16 cellular contexts compared by ENCODE assay signal in the genomic region with DNA sequence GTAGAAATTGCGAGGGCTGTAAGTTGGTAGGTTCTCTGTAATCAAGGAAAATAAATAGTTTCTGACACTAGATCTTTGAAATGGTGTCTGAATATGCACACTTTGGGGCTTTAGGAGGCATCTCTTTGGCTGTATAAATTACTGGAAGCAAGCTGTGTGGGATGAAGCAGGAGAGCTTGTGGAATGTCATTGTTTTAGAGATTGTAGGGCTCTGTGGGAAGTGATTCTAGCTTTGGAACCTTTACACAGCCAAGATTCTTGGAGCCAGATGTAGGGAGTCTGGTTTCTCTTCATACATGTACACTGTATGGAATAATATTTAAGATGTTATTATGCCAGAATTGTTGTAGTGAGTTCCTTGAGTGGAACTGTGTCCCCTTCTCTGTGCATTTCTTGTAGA.
DNase-seq lines count a peak whose midpoint lies in the region; FAIRE-seq and TF ChIP-seq lines count a peak whose summit lies in the region.
"Had no signal": no experiment of that assay in that cellular context is flagged by ENCODE, and none has a peak within 500 bp of the region (broad histone marks: within the 10 kb centered on the region; RNA-seq: fewer than 3 reads in every experiment).

No MANE protein-coding gene starts in this region.

- no peak for FAIRE-seq in D721Med (lab: Jason Lieb, UNC)
- FAIRE-seq: GM12891 had no signal

- no peak overlapping the region for H3K4me3 ChIP-seq in mammary epithelial cell (replicated peaks in 1 of 3; ENCODE audit: insufficient read depth in 1 of 3, low read depth in 2 of 3, low read length in 3 of 3)
- H3K4me3 ChIP-seq: BLaER1 treated with 17β-estradiol and CSF1 and Interleukin-3, amounts not matched to agents 10 nM and 100 nM had no signal

- H3K9ac ChIP-seq in mammary epithelial cell (ENCODE audit: insufficient read depth, low read length), result no peak overlapping the region
- H3K9ac ChIP-seq: BLaER1 treated with 17β-estradiol and CSF1 and Interleukin-3, amounts not matched to agents 10 nM and 100 nM had no signal

- H3K79me2 ChIP-seq in mammary epithelial cell (ENCODE audit: insufficient read depth, low read length), result no peaks in the 10 kb centered on the region

- H3K4me1 Mint-ChIP-seq in MCF 10A (ENCODE audit: insufficient read depth, unreplicated experiment) (peaks cover 17% of the 10 kb centered on the region), endothelial cell (ENCODE audit: unreplicated experiment) (peaks cover 9% of the 10 kb centered on the region), nephron progenitor cell (no peaks in the 10 kb centered on the region)
- H3K4me1 Mint-ChIP-seq: CD4-positive, CD25-positive, alpha-beta regulatory T cell; IgD-negative memory B cell had no signal

- H3K9me3 Mint-ChIP-seq in MCF 10A (ENCODE audit: unreplicated experiment) (no peaks in the 10 kb centered on the region), endothelial cell (ENCODE audit: unreplicated experiment) (no peaks in the 10 kb centered on the region), nephron progenitor cell (peaks cover 38% of the 10 kb centered on the region)

- H3K27ac Mint-ChIP-seq in MCF 10A (ENCODE audit: low read depth, unreplicated experiment) (peak overlapping the region; percentile 88), endothelial cell (ENCODE audit: unreplicated experiment) (peak overlapping the region; percentile 68), nephron progenitor cell (peak overlapping the region; percentile 48)

- H3K4me3 Mint-ChIP-seq in MCF 10A (ENCODE audit: unreplicated experiment), result no peak overlapping the region
- H3K4me3 Mint-ChIP-seq in endothelial cell (ENCODE audit: unreplicated experiment), result no peak overlapping the region
- no peak overlapping the region for H3K4me3 Mint-ChIP-seq in nephron progenitor cell
- H3K4me3 Mint-ChIP-seq: CD4-positive, CD25-positive, alpha-beta regulatory T cell; H9; IgD-negative memory B cell had no signal

- no peak for TF ChIP-seq CTCF in MCF 10A (IDR thresholded peaks at IDR 0.05; ENCODE audit: unreplicated experiment)
- TF ChIP-seq CTCF in mammary epithelial cell (conservative IDR thresholded peaks at IDR 0.05 in 1 of 2, IDR thresholded peaks at IDR 0.05 in 1 of 2; ENCODE audit: extremely low read depth in 1 of 2, insufficient read depth in 1 of 2, low read depth in 1 of 2, low read length in 2 of 2), result no peak
- no peak for TF ChIP-seq CTCF in endothelial cell (IDR thresholded peaks at IDR 0.05; ENCODE audit: unreplicated experiment)
- TF ChIP-seq CTCF in nephron progenitor cell (IDR thresholded peaks at IDR 0.05), result no peak
- no peak for TF ChIP-seq CTCF in D721Med (IDR thresholded peaks at IDR 0.05; ENCODE audit: insufficient read depth, missing control alignments)

- H3K27me3 Mint-ChIP-seq in MCF 10A (ENCODE audit: insufficient read depth, unreplicated experiment), result no peaks in the 10 kb centered on the region
- H3K27me3 Mint-ChIP-seq in endothelial cell (ENCODE audit: unreplicated experiment), result peaks cover 2% of the 10 kb centered on the region
- no peaks in the 10 kb centered on the region for H3K27me3 Mint-ChIP-seq in nephron progenitor cell (ENCODE audit: low read depth, poor library complexity)
- H3K27me3 Mint-ChIP-seq: IgD-negative memory B cell had no signal

- CTCF ChIA-PET in MCF 10A (lab: Yijun Ruan, JAX), result interaction anchor here (0.5 to 1.2 kb wide), 3 partner anchors 8 to 1934 kb away, joined by 3 to 6 read pairs (median 4); no protein-coding TSS in a partner anchor
- CTCF ChIA-PET in mammary epithelial cell (lab: Charles Lee; ENCODE audit: low non-redundant PET), result no interaction called here

- POLR2A ChIA-PET in MCF 10A (lab: Yijun Ruan, JAX), result no interaction called here

- 92% methylated on average over 1 of the region's 1 CpG for WGBS in mammary epithelial cell (ENCODE audit: low coverage, missing lambda C conversion rate)

- dilution Hi-C loops in mammary epithelial cell (cut with HindIII; ENCODE audit: low sequenced_read_pairs), result no loop called here

- H3K36me3 ChIP-seq in mammary epithelial cell (ENCODE audit: insufficient read depth, low read length), result no peaks in the 10 kb centered on the region
- H3K36me3 ChIP-seq: BLaER1 treated with 17β-estradiol and CSF1 and Interleukin-3, amounts not matched to agents 10 nM and 100 nM had no signal

- no peaks in the 10 kb centered on the region for H3K9me3 ChIP-seq in mammary epithelial cell (replicated peaks; ENCODE audit: insufficient read depth, low read length)

- no peak overlapping the region for H2AFZ ChIP-seq in mammary epithelial cell (ENCODE audit: low read depth, low read length)

- H3K27ac ChIP-seq in mammary epithelial cell (ENCODE audit: insufficient read depth, low read depth, low read length), result no peak overlapping the region
- H3K27ac ChIP-seq in caudate nucleus (ENCODE audit: low read depth, low read length), result no peak overlapping the region
- H3K27ac ChIP-seq: 22Rv1 had no signal

- no peak overlapping the region for H3K4me2 ChIP-seq in mammary epithelial cell (ENCODE audit: insufficient read depth, low read depth, low read length)

- no peaks in the 10 kb centered on the region for H4K20me1 ChIP-seq in mammary epithelial cell (ENCODE audit: insufficient read depth, low read length)
- H4K20me1 ChIP-seq: BLaER1 treated with 17β-estradiol and CSF1 and Interleukin-3, amounts not matched to agents 10 nM and 100 nM had no signal

- in situ Hi-C loops in mammary epithelial cell (cut with MboI; ENCODE audit: low sequenced_read_pairs in 2 of 2), result no loop called here

- intact Hi-C loops in MCF 10A (cut with micrococcal nuclease), result no loop called here
- intact Hi-C loops in mammary epithelial cell (cut with micrococcal nuclease), result no loop called here
- intact Hi-C loops in posterior cingulate gyrus (cut with DNase I), result no loop called here

- H3K27me3 ChIP-seq in mammary epithelial cell (ENCODE audit: insufficient read depth, low read length), result no peaks in the 10 kb centered on the region
- H3K27me3 ChIP-seq: BLaER1 treated with 17β-estradiol and CSF1 and Interleukin-3, amounts not matched to agents 10 nM and 100 nM had no signal

- no peaks in the 10 kb centered on the region for H3K4me1 ChIP-seq in mammary epithelial cell (ENCODE audit: insufficient read depth, low read length)

- no peaks in the 10 kb centered on the region for H3K36me3 Mint-ChIP-seq in MCF 10A (ENCODE audit: insufficient read depth, unreplicated experiment)
- H3K36me3 Mint-ChIP-seq in endothelial cell (ENCODE audit: low read depth, unreplicated experiment), result peaks cover 12% of the 10 kb centered on the region
- peaks cover 45% of the 10 kb centered on the region for H3K36me3 Mint-ChIP-seq in nephron progenitor cell (ENCODE audit: low read depth)
- H3K36me3 Mint-ChIP-seq: CD4-positive, CD25-positive, alpha-beta regulatory T cell had no signal

- DNase-seq in MCF 10A (ENCODE audit: unreplicated experiment), result no peak
- no peak for DNase-seq in mammary epithelial cell
- DNase-seq in endothelial cell (ENCODE audit: low spot score), result no peak
- DNase-seq in nephron progenitor cell, result no peak
- no peak for DNase-seq in D721Med (ENCODE audit: insufficient read length, low spot score)
- no peak for DNase-seq in activated naive CD4-positive, alpha-beta T cell treated with anti-CD3 and anti-CD28 coated beads, Interleukin-2, amount 50 U/mL, for 16 hours
- no peak for DNase-seq in caudate nucleus (lab: John Stamatoyannopoulos, UW)
- no peak for DNase-seq in posterior cingulate gyrus
- DNase-seq: CD4-positive, CD25-positive, alpha-beta regulatory T cell; DMS 273 treated with DMSO at 0.1 percent for 48 hours; GOT3; H9 had no signal

- BruUV-seq in MCF 10A (replicated peaks; lab: Mats Ljungman, UMichigan) (no TSS peak), mammary epithelial cell (replicated peaks; lab: Mats Ljungman, UMichigan) (no TSS peak)
